In genomic region chr14:100285913-100286400, GRCh38 we compare ENCODE assay signal across 8 cellular contexts. TPM values are rescaled to one million over a fixed set of nuclear protein-coding genes. Genes with fewer than 3 reads are reported as not detected.
DNase-seq lines count a peak whose midpoint lies in the region; ATAC-seq, FAIRE-seq and TF ChIP-seq lines count a peak whose summit lies in the region.

No MANE protein-coding gene starts in this region.

- no peaks in the 10 kb centered on the region for H3K9me3 Mint-ChIP-seq in Calu3 (ENCODE audit: low read depth, unreplicated experiment)

- peak overlapping the region; percentile 92 for H3K27ac Mint-ChIP-seq in Calu3 (ENCODE audit: unreplicated experiment)

- H3K27me3 Mint-ChIP-seq in Calu3 (ENCODE audit: unreplicated experiment) = no peaks in the 10 kb centered on the region

- TF ChIP-seq CTCF in Calu3 (IDR thresholded peaks at IDR 0.05; ENCODE audit: unreplicated experiment) = no peak
- no peak for TF ChIP-seq CTCF in OCI-LY7 (conservative IDR thresholded peaks at IDR 0.05; ENCODE audit: low read length)
- no peak for TF ChIP-seq CTCF in endothelial cell of umbilical vein (IDR thresholded peaks at IDR 0.05; ENCODE audit: extremely low read depth in 1 of 2, insufficient read depth in 1 of 2, low read depth in 1 of 2, low read length in 2 of 2)
- TF ChIP-seq CTCF in pancreas (IDR thresholded peaks at IDR 0.05) = no peak
- TF ChIP-seq CTCF in GM20000 (IDR thresholded peaks at IDR 0.05; ENCODE audit: extremely low read depth, missing control alignments) = no peak

- no peaks in the 10 kb centered on the region for H3K9me1 ChIP-seq in endothelial cell of umbilical vein (replicated peaks; ENCODE audit: control insufficient read depth, extremely low read depth, insufficient read depth, low read length)

- ATAC-seq in pancreas = peak in 1 of 4 donors; percentile 2

- intact Hi-C loops in Calu3 (cut with micrococcal nuclease; ENCODE audit: unreplicated experiment) (no loop called here), OCI-LY7 (cut with micrococcal nuclease; ENCODE audit: unreplicated experiment) (loop anchor here (1.0 to 5.0 kb wide), 2 partner anchors 44 to 91 kb away; no protein-coding TSS in a partner anchor), endothelial cell of umbilical vein (cut with micrococcal nuclease) (loop anchor here (1.0 kb wide), 3 partner anchors 19 to 91 kb away; no protein-coding TSS in a partner anchor), pancreas (cut with DNase I) (loop anchor here in 1 of 3 donors (10.0 kb wide), 1 partner anchor 89 kb away; the partner anchor contains the start of gene WDR25)

- peak overlapping the region; percentile 76 for H3K4me3 ChIP-seq in OCI-LY7 (ENCODE audit: low read depth, low read length, poor library complexity, severe bottlenecking)
- peak overlapping the region in 1 of 3 experiments; percentile 88 for H3K4me3 ChIP-seq in endothelial cell of umbilical vein (replicated peaks in 1 of 3; ENCODE audit: insufficient read depth in 1 of 3, low read depth in 1 of 3, low read length in 3 of 3)
- H3K4me3 ChIP-seq in pancreas = peak overlapping the region; percentile 41 to 87 (median 60)

- no peak overlapping the region for H3K9ac ChIP-seq in endothelial cell of umbilical vein (replicated peaks; ENCODE audit: extremely low read depth, insufficient read depth, low read length)

- H3K27ac ChIP-seq in OCI-LY7 (ENCODE audit: low read depth, low read length, poor library complexity, severe bottlenecking) = no peak overlapping the region
- no peak overlapping the region for H3K27ac ChIP-seq in endothelial cell of umbilical vein (ENCODE audit: insufficient read depth, low read depth, low read length)
- H3K27ac ChIP-seq in pancreas = peak overlapping the region; percentile 57 to 89 (median 78)

- no peaks in the 10 kb centered on the region; the same call in 1 of the 2 replicates for H4K20me1 ChIP-seq in OCI-LY7 (ENCODE audit: insufficient read depth, low read length)
- no peaks in the 10 kb centered on the region for H4K20me1 ChIP-seq in endothelial cell of umbilical vein (replicated peaks; ENCODE audit: control insufficient read depth, extremely low read depth, insufficient read depth, low read length)

- peaks cover 37% of the 10 kb centered on the region for H3K36me3 Mint-ChIP-seq in Calu3 (ENCODE audit: insufficient read depth, unreplicated experiment)

- H3K4me2 ChIP-seq in OCI-LY7 (ENCODE audit: low read length) (peak overlapping the region; percentile 86), endothelial cell of umbilical vein (ENCODE audit: insufficient read depth, low read length) (no peak overlapping the region)

- no peaks in the 10 kb centered on the region for H3K9me3 ChIP-seq in OCI-LY7 (ENCODE audit: low read length)
- H3K9me3 ChIP-seq in endothelial cell of umbilical vein (replicated peaks; ENCODE audit: control insufficient read depth, insufficient read depth, low read length) = no peaks in the 10 kb centered on the region
- H3K9me3 ChIP-seq in pancreas = no peaks in the 10 kb centered on the region

- TF ChIP-seq POLR2A in endothelial cell of umbilical vein (IDR thresholded peaks at IDR 0.05; ENCODE audit: low read depth, low read length) = peak; percentile 36

- FAIRE-seq in endothelial cell of umbilical vein (lab: Jason Lieb, UNC) = no peak
- no peak for FAIRE-seq in pancreas (lab: Jason Lieb, UNC)

- H3K79me2 ChIP-seq in OCI-LY7 (ENCODE audit: insufficient read depth, low read depth, low read length) (no peaks in the 10 kb centered on the region), endothelial cell of umbilical vein (ENCODE audit: control insufficient read depth, insufficient read depth, low read length) (peaks cover 7% of the 10 kb centered on the region)

- H2AFZ ChIP-seq in OCI-LY7 (ENCODE audit: low read length) = no peak overlapping the region
- no peak overlapping the region for H2AFZ ChIP-seq in endothelial cell of umbilical vein (ENCODE audit: low read depth, low read length)

- no peaks in the 10 kb centered on the region for H3K9me2 ChIP-seq in OCI-LY7 (ENCODE audit: insufficient read depth, low read length)

- peaks cover 17% of the 10 kb centered on the region for H3K4me1 ChIP-seq in OCI-LY7 (ENCODE audit: insufficient read depth, low read length, poor library complexity, severe bottlenecking)
- peaks cover 2% of the 10 kb centered on the region for H3K4me1 ChIP-seq in endothelial cell of umbilical vein (ENCODE audit: control insufficient read depth, extremely low read depth, insufficient read depth, low read length)
- H3K4me1 ChIP-seq in pancreas = no peaks in the 10 kb centered on the region

- dilution Hi-C loops in endothelial cell of umbilical vein (cut with MboI; ENCODE audit: extremely low pct_ligation_motif_present, low sequenced_read_pairs) = no loop called here

- H3K4me3 Mint-ChIP-seq in Calu3 (ENCODE audit: low read depth, unreplicated experiment) = peak overlapping the region; percentile 67

- POLR2A ChIA-PET in OCI-LY7 (lab: Charles Lee) (interaction anchor here (0.8 kb wide), 1 partner anchor 9 kb away, joined by 4 read pairs; no protein-coding TSS in a partner anchor), endothelial cell of umbilical vein (lab: Charles Lee) (no interaction called here)

- DNase-seq in Calu3 (no peak), OCI-LY7 (ENCODE audit: low spot score) (no peak), endothelial cell of umbilical vein (ENCODE audit: low read depth, low spot score) (no peak), pancreas (no peak), activated gamma-delta T cell treated with Interleukin-2 at 50 U/mL for 16 hours (no peak), GM20000 (ENCODE audit: low spot score) (no peak), globus pallidus (ENCODE audit: low spot score) (no peak), RPMI8226 (no peak)

- H3K4me1 Mint-ChIP-seq in Calu3 (ENCODE audit: low read depth, unreplicated experiment) = peaks cover 7% of the 10 kb centered on the region

- no TSS peak for BruUV-seq in Calu3 (replicated peaks; lab: Mats Ljungman, UMichigan)
- BruUV-seq in OCI-LY7 (replicated peaks; lab: Mats Ljungman, UMichigan) = no TSS peak
- no TSS peak for BruUV-seq in endothelial cell of umbilical vein (replicated peaks; lab: Mats Ljungman, UMichigan)

- CTCF ChIA-PET in Calu3 (lab: Charles Lee) (interaction anchor here (1.3 kb wide), 1 partner anchor 92 kb away, joined by 3 read pairs; no protein-coding TSS in a partner anchor), OCI-LY7 (lab: Charles Lee; ENCODE audit: unreplicated experiment) (no interaction called here), endothelial cell of umbilical vein (lab: Charles Lee) (interaction anchor here (0.7 to 3.8 kb wide), 7 partner anchors 10 to 100 kb away, joined by 3 to 28 read pairs (median 3); no protein-coding TSS in a partner anchor)

- H3K36me3 ChIP-seq in OCI-LY7 (ENCODE audit: insufficient read depth, low read length) (peaks cover 22% of the 10 kb centered on the region; the same call in 1 of the 2 replicates), endothelial cell of umbilical vein (ENCODE audit: control insufficient read depth in 2 of 2, extremely low read depth in 1 of 2, insufficient read depth in 2 of 2, low read length in 2 of 2) (peaks cover 0 to 12% of the 10 kb centered on the region in 2 experiments), pancreas (no peaks in the 10 kb centered on the region)

- 23 to 33% methylated on average over 7 to 13 of the region's 13 CpGs for WGBS in pancreas, 2 donors

- H3K27me3 ChIP-seq in endothelial cell of umbilical vein (ENCODE audit: control insufficient read depth in 2 of 2, insufficient read depth in 2 of 2, low read length in 2 of 2) = no peaks in the 10 kb centered on the region
- no peaks in the 10 kb centered on the region for H3K27me3 ChIP-seq in pancreas

RNA-seq across cellular contexts. Expression of gene SLC25A29, which starts 20.3 kb away (rescaled TPM):
- total RNA-seq in Calu3 (2022) (68.4 and 80.1 TPM in 2 replicates), OCI-LY7 (2022) (14.6 and 18.1 TPM in 2 replicates), endothelial cell of umbilical vein (108 and 132 TPM in 2 replicates), pancreas (10 to 100 TPM; 10.6 to 57.6 (median 17.4) TPM)
- 34.8 and 37.4 TPM in 2 replicates for total RNA-seq in OCI-LY7 (2014; rRNA removed; shearing (Covaris generic))
- polyA plus RNA-seq in endothelial cell of umbilical vein (154 and 187 TPM in 2 replicates), pancreas (10 to 100 TPM; 75.4 to 85.2 TPM)
- 55.5 and 101 TPM in 2 replicates for polyA plus RNA-seq in endothelial cell of umbilical vein (2011; cell fraction: cytosol; rRNA removed)
- 267 and 310 TPM in 2 replicates for polyA plus RNA-seq in endothelial cell of umbilical vein (2011; cell fraction: nucleus; rRNA removed)
- 31.9 and 66.1 TPM in 2 replicates for polyA plus RNA-seq in endothelial cell of umbilical vein (2012)
- 50.6 and 59.6 TPM in 2 replicates for polyA minus RNA-seq in endothelial cell of umbilical vein
- 16.9 TPM for polyA minus RNA-seq in endothelial cell of umbilical vein (2011; cell fraction: cytosol; rRNA and poly(A)+ RNA removed)
- polyA minus RNA-seq in endothelial cell of umbilical vein (2011; cell fraction: nucleus; rRNA and poly(A)+ RNA removed) = 50.4 and 76.0 TPM in 2 replicates

RNA-seq across cellular contexts. Expression of gene SLC25A47, which starts 37.2 kb away (rescaled TPM):
- total RNA-seq in Calu3 (2022) = not detected in 2 replicates
- total RNA-seq in OCI-LY7 (2014; rRNA removed; shearing (Covaris generic)) = 0.44 TPM in 1 of 2 replicates, not detected in the other
- not detected in 2 replicates for total RNA-seq in OCI-LY7 (2022)
- total RNA-seq in endothelial cell of umbilical vein = not detected in 2 replicates
- not detected in 2 replicates for polyA plus RNA-seq in endothelial cell of umbilical vein
- 0.04 TPM in 1 of 2 replicates, not detected in the other for polyA plus RNA-seq in endothelial cell of umbilical vein (2011; cell fraction: cytosol; rRNA removed)
- not detected in 2 replicates for polyA plus RNA-seq in endothelial cell of umbilical vein (2011; cell fraction: nucleus; rRNA removed)
- not detected in 2 replicates for polyA plus RNA-seq in endothelial cell of umbilical vein (2012)
- polyA minus RNA-seq in endothelial cell of umbilical vein = not detected in 2 replicates
- not detected for polyA minus RNA-seq in endothelial cell of umbilical vein (2011; cell fraction: cytosol; rRNA and poly(A)+ RNA removed)
- polyA minus RNA-seq in endothelial cell of umbilical vein (2011; cell fraction: nucleus; rRNA and poly(A)+ RNA removed) = not detected in 2 replicates
- total RNA-seq in pancreas = under 1 TPM in 2 of 6 donors, not detected in 4; 0.12 to 0.28 TPM
- polyA plus RNA-seq in pancreas = under 1 TPM; 0.07 to 0.11 TPM

RNA-seq across cellular contexts. Expression of gene YY1, which starts 47.0 kb away (rescaled TPM):
- total RNA-seq in Calu3 (2022) = 99.0 and 100.0 TPM in 2 replicates
- 59.9 and 69.2 TPM in 2 replicates for total RNA-seq in OCI-LY7 (2014; rRNA removed; shearing (Covaris generic))
- total RNA-seq in OCI-LY7 (2022) = 137 and 140 TPM in 2 replicates
- total RNA-seq in endothelial cell of umbilical vein = 71.0 and 78.6 TPM in 2 replicates
- polyA plus RNA-seq in endothelial cell of umbilical vein = 18.6 and 23.5 TPM in 2 replicates
- polyA plus RNA-seq in endothelial cell of umbilical vein (2011; cell fraction: cytosol; rRNA removed) = 24.3 and 27.6 TPM in 2 replicates
- polyA plus RNA-seq in endothelial cell of umbilical vein (2011; cell fraction: nucleus; rRNA removed) = 36.4 and 39.8 TPM in 2 replicates
- polyA plus RNA-seq in endothelial cell of umbilical vein (2012) = 42.9 and 57.4 TPM in 2 replicates
- 27.8 and 31.4 TPM in 2 replicates for polyA minus RNA-seq in endothelial cell of umbilical vein
- 33.1 TPM for polyA minus RNA-seq in endothelial cell of umbilical vein (2011; cell fraction: cytosol; rRNA and poly(A)+ RNA removed)
- 22.2 and 27.0 TPM in 2 replicates for polyA minus RNA-seq in endothelial cell of umbilical vein (2011; cell fraction: nucleus; rRNA and poly(A)+ RNA removed)
- 10 to 100 TPM; 18.6 to 38.7 (median 26.4) TPM for total RNA-seq in pancreas
- 10 to 100 TPM; 10.5 to 17.8 TPM for polyA plus RNA-seq in pancreas

Comparison
In these comparisons a context has a peak if more than half of its experiments do, and no peak if none do; other contexts are left out.
1. H3K27ac ChIP-seq: peak in pancreas (4 of 4); none in OCI-LY7 (single experiment) and endothelial cell of umbilical vein (single experiment).